Comparison of ENCODE assay signal across 16 cellular contexts in the genomic region with DNA sequence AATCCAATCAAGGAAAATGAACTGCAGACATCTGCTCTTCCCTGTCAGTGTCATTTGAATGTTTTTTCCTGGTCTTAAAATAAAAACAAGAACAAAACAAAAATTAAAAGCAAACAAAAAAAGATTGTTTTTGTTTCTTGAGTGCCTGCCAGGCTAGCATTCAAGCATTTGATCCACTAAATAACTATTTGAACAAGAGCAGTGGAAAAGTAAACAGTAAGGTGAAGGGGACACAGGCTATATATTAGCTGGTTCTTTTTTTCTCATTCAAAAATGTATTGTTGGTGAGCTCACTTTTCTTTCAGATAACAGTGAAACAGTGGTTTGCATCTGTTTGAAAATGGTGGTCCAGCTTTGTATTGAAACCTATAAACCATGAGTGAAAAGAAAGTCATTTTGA.
DNase-seq lines count a peak whose midpoint lies in the region; FAIRE-seq and TF ChIP-seq lines count a peak whose summit lies in the region.
"Had no signal": no experiment of that assay in that cellular context is flagged by ENCODE, and none has a peak within 500 bp of the region (broad histone marks: within the 10 kb centered on the region; RNA-seq: fewer than 3 reads in every experiment).

No MANE protein-coding gene starts in this region.

- no peaks in the 10 kb centered on the region for H3K27me3 Mint-ChIP-seq in progenitor cell of endocrine pancreas

- DNase-seq in NCI-H146 (lab: John Stamatoyannopoulos, UW), result peak; percentile 0
- no peak for DNase-seq in NCI-H146 treated with DMSO at 0.1 percent for 48 hours (lab: John Stamatoyannopoulos, UW; ENCODE audit: unreplicated experiment)
- peak; percentile 9 for DNase-seq in NCI-H526 treated with DMSO at 0.1 percent for 48 hours (lab: John Stamatoyannopoulos, UW)
- DNase-seq in progenitor cell of endocrine pancreas (ENCODE audit: low spot score, unreplicated experiment), result no peak
- no peak for DNase-seq in GOT3 (lab: John Stamatoyannopoulos, UW)
- no peak for DNase-seq in activated CD4-positive, CD25-positive, alpha-beta regulatory T cell (lab: John Stamatoyannopoulos, UW)
- no peak for DNase-seq in foreskin melanocyte
- DNase-seq: C1 segment of cervical spinal cord, GF-D8, NCI-H1048, NCI-H446, PC-3, SW 1271 had no signal

- peak overlapping the region; percentile 20 for H3K4me3 Mint-ChIP-seq in progenitor cell of endocrine pancreas (ENCODE audit: low read depth)

- peaks cover 5% of the 10 kb centered on the region for H3K9me3 Mint-ChIP-seq in progenitor cell of endocrine pancreas (ENCODE audit: low read depth)

- FAIRE-seq in endometrium (lab: Jason Lieb, UNC), result peak; percentile 93
- FAIRE-seq: A204.1, GM19239 had no signal

- no peak for TF ChIP-seq CTCF in progenitor cell of endocrine pancreas (IDR thresholded peaks at IDR 0.05; ENCODE audit: unreplicated experiment)

- peaks cover 28% of the 10 kb centered on the region for H3K4me1 Mint-ChIP-seq in progenitor cell of endocrine pancreas (ENCODE audit: low read depth)

- peak overlapping the region; percentile 35 for H3K27ac Mint-ChIP-seq in progenitor cell of endocrine pancreas

- no peaks in the 10 kb centered on the region for H3K36me3 Mint-ChIP-seq in progenitor cell of endocrine pancreas (ENCODE audit: insufficient read depth)

Comparison
In these comparisons a context has a peak if more than half of its experiments do, and no peak if none do; other contexts are left out.
1. DNase-seq: peak in NCI-H146 (single experiment) and NCI-H526 treated with DMSO at 0.1 percent for 48 hours (single experiment); none in NCI-H146 treated with DMSO at 0.1 percent for 48 hours (single experiment), progenitor cell of endocrine pancreas (single experiment), GOT3 (single experiment), activated CD4-positive, CD25-positive, alpha-beta regulatory T cell (0 of 4) and foreskin melanocyte (single experiment).